In genomic region chr11:27241316-27242122, GRCh38 we compare ENCODE assay signal across 19 cellular contexts.
A peak's percentile ranks its signal among the peaks of the same experiment; 100 is the strongest.
DNase-seq lines count a peak whose midpoint lies in the region; ATAC-seq and TF ChIP-seq lines count a peak whose summit lies in the region.
"Had no signal": no experiment of that assay in that cellular context is flagged by ENCODE, and none has a peak within 500 bp of the region (broad histone marks: within the 10 kb centered on the region; RNA-seq: fewer than 3 reads in every experiment).

No MANE protein-coding gene starts in this region.

- H3K36me3 ChIP-seq in mammary epithelial cell (ENCODE audit: insufficient read depth, low read length) = no peaks in the 10 kb centered on the region
- H3K36me3 ChIP-seq: gastrocnemius medialis had no signal

- H3K36me3 Mint-ChIP-seq in progenitor cell of endocrine pancreas (ENCODE audit: insufficient read depth) = no peaks in the 10 kb centered on the region

- H3K27me3 ChIP-seq in mammary epithelial cell (ENCODE audit: insufficient read depth, low read length) = no peaks in the 10 kb centered on the region
- H3K27me3 ChIP-seq: gastrocnemius medialis, testis had no signal

- H4K20me1 ChIP-seq in mammary epithelial cell (ENCODE audit: insufficient read depth, low read length) = no peaks in the 10 kb centered on the region

- no peak for TF ChIP-seq CTCF in mammary epithelial cell (conservative IDR thresholded peaks at IDR 0.05 in 1 of 2, IDR thresholded peaks at IDR 0.05 in 1 of 2; ENCODE audit: extremely low read depth in 1 of 2, insufficient read depth in 1 of 2, low read depth in 1 of 2, low read length in 2 of 2)
- no peak for TF ChIP-seq CTCF in progenitor cell of endocrine pancreas (IDR thresholded peaks at IDR 0.05; ENCODE audit: unreplicated experiment)

- ATAC-seq in GM19452 (IDR thresholded peaks at IDR 0.05; ENCODE audit: unreplicated experiment) = no peak
- no peak for ATAC-seq in HG03460 (IDR thresholded peaks at IDR 0.05; ENCODE audit: unreplicated experiment)
- ATAC-seq in HG03521 (IDR thresholded peaks at IDR 0.05; ENCODE audit: unreplicated experiment) = no peak
- ATAC-seq: gastrocnemius medialis, GM12878, left colon had no signal

- no TSS peak for BruUV-seq in mammary epithelial cell (replicated peaks; lab: Mats Ljungman, UMichigan)

- CTCF ChIA-PET in mammary epithelial cell (lab: Charles Lee; ENCODE audit: low non-redundant PET) = no interaction called here

- no peak overlapping the region for H2AFZ ChIP-seq in mammary epithelial cell (ENCODE audit: low read depth, low read length)

- H3K4me2 ChIP-seq in mammary epithelial cell (ENCODE audit: insufficient read depth, low read depth, low read length) = no peak overlapping the region

- WGBS in mammary epithelial cell (ENCODE audit: low coverage, missing lambda C conversion rate) = 50% methylated on average over 2 of the region's 2 CpGs

- H3K79me2 ChIP-seq in mammary epithelial cell (ENCODE audit: insufficient read depth, low read length) = no peaks in the 10 kb centered on the region

- intact Hi-C loops in mammary epithelial cell (cut with micrococcal nuclease) = loop anchor here (10.0 kb wide), 1 partner anchor 1593 kb away; no protein-coding TSS in a partner anchor

- peaks cover 15% of the 10 kb centered on the region for H3K4me1 ChIP-seq in mammary epithelial cell (ENCODE audit: insufficient read depth, low read length)
- H3K4me1 ChIP-seq: testis had no signal

- H3K27ac ChIP-seq in mammary epithelial cell (ENCODE audit: insufficient read depth, low read depth, low read length) = no peak overlapping the region
- H3K27ac ChIP-seq: gastrocnemius medialis, testis had no signal

- no peak overlapping the region for H3K4me3 Mint-ChIP-seq in progenitor cell of endocrine pancreas (ENCODE audit: low read depth)
- H3K4me3 Mint-ChIP-seq: central memory CD8-positive, alpha-beta T cell; nephron had no signal

- no peaks in the 10 kb centered on the region for H3K27me3 Mint-ChIP-seq in progenitor cell of endocrine pancreas

- H3K9ac ChIP-seq in mammary epithelial cell (ENCODE audit: insufficient read depth, low read length) = no peak overlapping the region

- peaks cover 1% of the 10 kb centered on the region for H3K4me1 Mint-ChIP-seq in progenitor cell of endocrine pancreas (ENCODE audit: low read depth)
- H3K4me1 Mint-ChIP-seq: central memory CD8-positive, alpha-beta T cell had no signal

- dilution Hi-C loops in mammary epithelial cell (cut with HindIII; ENCODE audit: low sequenced_read_pairs) = no loop called here

- no peak overlapping the region for H3K4me3 ChIP-seq in mammary epithelial cell (replicated peaks in 1 of 3; ENCODE audit: insufficient read depth in 1 of 3, low read depth in 2 of 3, low read length in 3 of 3)
- H3K4me3 ChIP-seq: gastrocnemius medialis, GM12878, testis had no signal

- in situ Hi-C loops in mammary epithelial cell (cut with MboI; ENCODE audit: low sequenced_read_pairs in 2 of 2) = no loop called here

- peak; percentile 81 for DNase-seq in Daoy (ENCODE audit: low read depth)
- DNase-seq in OCI-M1 (lab: John Stamatoyannopoulos, UW) = peak; percentile 46
- DNase-seq in mammary epithelial cell = peak; percentile 92
- DNase-seq in kidney glomerular epithelial cell (lab: John Stamatoyannopoulos, UW) = peak; percentile 78
- DNase-seq in progenitor cell of endocrine pancreas (ENCODE audit: low spot score, unreplicated experiment) = no peak
- DNase-seq: activated CD4-positive, alpha-beta T cell treated with anti-CD3 and anti-CD28 coated beads, Interleukin-2, amount 50 U/mL, for 4 hours; activated effector memory CD4-positive, alpha-beta T cell treated with Interleukin-2 at 50 U/mL for 16 hours; gastrocnemius medialis; GOT3; left colon; NCI-H1694 treated with DMSO at 0.1 percent for 48 hours; T-helper 1 cell; testis had no signal

- H3K9me3 ChIP-seq in mammary epithelial cell (replicated peaks; ENCODE audit: insufficient read depth, low read length) = no peaks in the 10 kb centered on the region
- H3K9me3 ChIP-seq: gastrocnemius medialis, testis had no signal

- no peak overlapping the region for H3K27ac Mint-ChIP-seq in progenitor cell of endocrine pancreas

- H3K9me3 Mint-ChIP-seq in progenitor cell of endocrine pancreas (ENCODE audit: low read depth) = no peaks in the 10 kb centered on the region
- H3K9me3 Mint-ChIP-seq: central memory CD8-positive, alpha-beta T cell; nephron had no signal
